In the genomic region with DNA sequence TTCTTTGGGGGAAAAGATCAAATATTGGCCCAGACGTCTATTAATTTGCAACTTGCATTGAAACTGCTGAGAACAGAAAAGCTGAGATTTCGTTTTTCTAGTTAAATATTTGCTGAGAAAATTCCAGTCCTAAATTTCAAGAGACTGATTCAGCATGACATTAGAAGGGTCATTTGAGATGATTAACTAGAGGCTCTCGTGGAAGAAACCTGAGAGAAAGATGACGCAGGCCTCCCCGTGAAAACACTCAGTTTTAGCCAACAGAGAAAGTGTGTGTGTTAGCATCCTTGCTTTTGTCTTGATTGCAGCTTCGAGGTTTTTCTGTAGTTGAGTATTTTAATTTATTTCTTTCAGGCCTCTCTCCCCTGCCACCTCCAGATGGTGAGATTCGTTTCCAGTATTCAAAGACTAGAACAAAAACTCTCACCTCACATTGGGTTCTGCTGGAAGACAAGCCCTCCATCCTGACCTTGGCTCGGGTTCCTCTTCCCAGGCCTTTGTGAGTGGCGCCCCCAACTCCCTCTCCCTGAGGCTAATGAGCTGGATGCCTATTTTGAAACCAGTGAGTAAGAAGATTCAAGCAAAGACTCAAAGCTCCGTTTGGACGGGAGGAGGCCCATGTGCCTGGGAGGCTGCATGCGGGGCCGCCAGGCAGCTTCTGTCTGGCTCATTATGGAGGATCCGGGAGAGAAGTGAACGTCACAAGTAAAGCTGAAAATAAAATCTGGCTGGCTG, we compare ENCODE assay signal across 13 cellular contexts. TPM values are rescaled to one million over a fixed set of nuclear protein-coding genes. Genes with fewer than 3 reads are reported as not detected.
DNase-seq lines count a peak whose midpoint lies in the region; ATAC-seq and TF ChIP-seq lines count a peak whose summit lies in the region.
"Had no signal": no experiment of that assay in that cellular context is flagged by ENCODE, and none has a peak within 500 bp of the region (broad histone marks: within the 10 kb centered on the region; RNA-seq: fewer than 3 reads in every experiment).

No MANE protein-coding gene starts in this region.

- H3K9me3 Mint-ChIP-seq in MCF 10A (ENCODE audit: unreplicated experiment) = no peaks in the 10 kb centered on the region
- H3K9me3 Mint-ChIP-seq: activated naive CD8-positive, alpha-beta T cell treated with anti-CD3 and anti-CD28 coated beads for 36 hours; dendritic cell treated with granulocyte-macrophage colony-stimulating factor and Interleukin-4, amounts not matched to agents 40 ng/mL and 50 ng/mL, for 4 days; stimulated activated naive CD8-positive, alpha-beta T cell treated with anti-CD3 and anti-CD28 coated beads, Interleukin-15, Interleukin-2, amounts not matched to agents 100 ng/mL and 50 ng/mL, for 24 hours had no signal

- H4K5ac ChIP-seq in IMR-90 (ENCODE audit: low read depth, low read length) = no peak overlapping the region

- H2BK5ac ChIP-seq in IMR-90 (ENCODE audit: low read depth, low read length, poor library complexity, severe bottlenecking) = no peak overlapping the region

- H3K27ac ChIP-seq in IMR-90 (ENCODE audit: insufficient read depth, low read length) (no peak overlapping the region), ectodermal cell (ENCODE audit: insufficient read depth, low read depth, low read length, poor library complexity, severe bottlenecking) (peak overlapping the region; percentile 23), lung (ENCODE audit: low read depth in 1 of 2, low read length in 1 of 2) (peak overlapping the region in 1 of 2 donors; percentile 7), vagina (peak overlapping the region; percentile 77)

- BruUV-seq in IMR-90 (replicated peaks; lab: Mats Ljungman, UMichigan) (no TSS peak), MCF 10A (replicated peaks; lab: Mats Ljungman, UMichigan) (no TSS peak)

- H3K14ac ChIP-seq in IMR-90 (replicated peaks; ENCODE audit: low read depth, low read length) = no peak overlapping the region

- H2AK5ac ChIP-seq in IMR-90 (ENCODE audit: low read depth, low read length) = no peak overlapping the region

- H3K4ac ChIP-seq in IMR-90 (ENCODE audit: low read depth, low read length) = no peak overlapping the region

- in situ Hi-C loops in IMR-90 (cut with MboI; ENCODE audit: low sequenced_read_pairs) = no loop called here

- intact Hi-C loops in IMR-90 (cut with micrococcal nuclease) (no loop called here), vagina (cut with DNase I) (no loop called here), MCF 10A (cut with micrococcal nuclease) (no loop called here)

- H3K27me3 ChIP-seq in IMR-90 (ENCODE audit: control insufficient read depth, insufficient read depth, low read length) = peaks cover 12% of the 10 kb centered on the region
- no peaks in the 10 kb centered on the region for H3K27me3 ChIP-seq in ectodermal cell (ENCODE audit: control insufficient read depth, insufficient read depth, low read length, poor library complexity, severe bottlenecking)
- no peaks in the 10 kb centered on the region for H3K27me3 ChIP-seq in lung (ENCODE audit: control insufficient read depth, insufficient read depth)
- H3K27me3 ChIP-seq in vagina = no peaks in the 10 kb centered on the region

- no peak overlapping the region for H3K18ac ChIP-seq in IMR-90 (ENCODE audit: low read depth, low read length)

- H4K20me1 ChIP-seq in IMR-90 (ENCODE audit: insufficient read depth, low read length) = no peaks in the 10 kb centered on the region

- no peak overlapping the region for H2BK15ac ChIP-seq in IMR-90 (ENCODE audit: low read depth, low read length)

- H2AFZ ChIP-seq in IMR-90 (replicated peaks; ENCODE audit: low read length, poor library complexity) = no peak overlapping the region

- ATAC-seq in IMR-90 (ENCODE audit: low read depth) (no peak), lung (ENCODE audit: insufficient read depth, low FRiP score) (peak; percentile 38), GM19463 (IDR thresholded peaks at IDR 0.05; ENCODE audit: unreplicated experiment) (no peak), HG03457 (IDR thresholded peaks at IDR 0.05; ENCODE audit: unreplicated experiment) (no peak)
- ATAC-seq: right cardiac atrium had no signal

- DNase-seq in IMR-90 = peak; percentile 61
- no peak for DNase-seq in lung (ENCODE audit: low spot score)
- no peak for DNase-seq in vagina (ENCODE audit: extremely low spot score in 2 of 2)
- DNase-seq in MCF 10A (ENCODE audit: unreplicated experiment) = no peak
- DNase-seq: activated naive CD8-positive, alpha-beta T cell treated with anti-CD3 and anti-CD28 coated beads for 36 hours; MV-4-11; OCI-M1; right cardiac atrium had no signal

- TF ChIP-seq POLR2A in IMR-90 (IDR thresholded peaks at IDR 0.05; ENCODE audit: low read depth, low read length) (no peak), vagina (IDR thresholded peaks at IDR 0.05) (no peak)

- H3K9me3 ChIP-seq in IMR-90 (ENCODE audit: control insufficient read depth, insufficient read depth, low read length) = no peaks in the 10 kb centered on the region
- H3K9me3 ChIP-seq in ectodermal cell (ENCODE audit: control insufficient read depth, low read length) = no peaks in the 10 kb centered on the region
- H3K9me3 ChIP-seq in lung (ENCODE audit: control insufficient read depth in 2 of 2, insufficient read depth in 1 of 2, low read length in 1 of 2) = peaks cover 0 to 6% of the 10 kb centered on the region in 2 donors
- H3K9me3 ChIP-seq in vagina = no peaks in the 10 kb centered on the region

- H3K9ac ChIP-seq in IMR-90 (ENCODE audit: low read depth, low read length) = no peak overlapping the region

- H3K9me1 ChIP-seq in IMR-90 (ENCODE audit: insufficient read depth, low read length) = no peaks in the 10 kb centered on the region

- H3K79me1 ChIP-seq in IMR-90 (ENCODE audit: low read depth in 1 of 2, low read length in 2 of 2) = no peaks in the 10 kb centered on the region

- H3K4me3 ChIP-seq in IMR-90 (ENCODE audit: insufficient read depth, low read depth, low read length) (no peak overlapping the region), ectodermal cell (ENCODE audit: insufficient read depth, low read depth, low read length) (no peak overlapping the region), lung (no peak overlapping the region), vagina (no peak overlapping the region)

- no peaks in the 10 kb centered on the region for H3K27me3 Mint-ChIP-seq in MCF 10A (ENCODE audit: insufficient read depth, unreplicated experiment)

- no peak overlapping the region for H3K23ac ChIP-seq in IMR-90 (ENCODE audit: low read depth, low read length)

- H3K4me1 Mint-ChIP-seq in MCF 10A (ENCODE audit: insufficient read depth, unreplicated experiment) = peaks cover 5% of the 10 kb centered on the region

- WGBS in IMR-90 (ENCODE audit: extremely low coverage in 2 of 2, insufficient read length in 1 of 2), 2 experiments = 6% methylated on average over 2 of the region's 15 CpGs; no CpG with 5 or more reads in 1 of the 2 experiments
- WGBS in ectodermal cell, 2 experiments = 73% methylated on average over 14 to 15 of the region's 15 CpGs
- WGBS in lung, 2 donors = 64 to 82% methylated on average over 15 of the region's 15 CpGs

- H3K4me3 Mint-ChIP-seq in MCF 10A (ENCODE audit: unreplicated experiment) = no peak overlapping the region
- H3K4me3 Mint-ChIP-seq: activated naive CD8-positive, alpha-beta T cell treated with anti-CD3 and anti-CD28 coated beads for 36 hours; dendritic cell treated with granulocyte-macrophage colony-stimulating factor and Interleukin-4, amounts not matched to agents 40 ng/mL and 50 ng/mL, for 4 days; stimulated activated naive CD8-positive, alpha-beta T cell treated with anti-CD3 and anti-CD28 coated beads, Interleukin-15, Interleukin-2, amounts not matched to agents 100 ng/mL and 50 ng/mL, for 24 hours had no signal

- H3K4me1 ChIP-seq in IMR-90 (ENCODE audit: control insufficient read depth, insufficient read depth, low read length) (peaks cover 3% of the 10 kb centered on the region; the same call in 1 of the 2 replicates), ectodermal cell (ENCODE audit: control insufficient read depth, insufficient read depth, low read length) (peaks cover 22% of the 10 kb centered on the region), lung (ENCODE audit: control insufficient read depth in 2 of 2, insufficient read depth in 2 of 2, low read length in 2 of 2) (peaks cover 0 to 4% of the 10 kb centered on the region in 2 donors), vagina (peaks cover 20% of the 10 kb centered on the region)

- POLR2A ChIA-PET in IMR-90 (lab: Charles Lee; ENCODE audit: unreplicated experiment) (no interaction called here), MCF 10A (lab: Yijun Ruan, JAX) (no interaction called here)

- CTCF ChIA-PET in IMR-90 (lab: Yijun Ruan, JAX) (interaction anchor here (0.6 kb wide), 1 partner anchor 15 kb away, joined by 3 read pairs; no protein-coding TSS in a partner anchor), MCF 10A (lab: Yijun Ruan, JAX) (interaction anchor here (0.6 to 1.0 kb wide), 3 partner anchors 32 to 319 kb away, joined by 4 to 5 read pairs (median 4); no protein-coding TSS in a partner anchor)

- H3K36me3 Mint-ChIP-seq in MCF 10A (ENCODE audit: insufficient read depth, unreplicated experiment) = no peaks in the 10 kb centered on the region
- H3K36me3 Mint-ChIP-seq: activated naive CD8-positive, alpha-beta T cell treated with anti-CD3 and anti-CD28 coated beads for 36 hours had no signal

- H4K91ac ChIP-seq in IMR-90 (ENCODE audit: insufficient read depth, low read depth, low read length) = no peak overlapping the region

- dilution Hi-C loops in IMR-90 (cut with HindIII; ENCODE audit: low sequenced_read_pairs, unreplicated experiment) = no loop called here

- no peak overlapping the region for H3K56ac ChIP-seq in IMR-90 (ENCODE audit: extremely low read depth, insufficient read depth, low read length)

- TF ChIP-seq CTCF in IMR-90 (conservative IDR thresholded peaks at IDR 0.05; ENCODE audit: low read depth, low read length) (no peak), lung (IDR thresholded peaks at IDR 0.05; ENCODE audit: control extremely low read depth, extremely low read depth) (no peak), vagina (IDR thresholded peaks at IDR 0.05) (no peak), MCF 10A (IDR thresholded peaks at IDR 0.05; ENCODE audit: unreplicated experiment) (no peak)

- H2BK20ac ChIP-seq in IMR-90 (ENCODE audit: low read depth, low read length) = no peak overlapping the region

- no peak overlapping the region for H3K27ac Mint-ChIP-seq in MCF 10A (ENCODE audit: low read depth, unreplicated experiment)
- H3K27ac Mint-ChIP-seq: activated naive CD8-positive, alpha-beta T cell treated with anti-CD3 and anti-CD28 coated beads for 36 hours; dendritic cell treated with granulocyte-macrophage colony-stimulating factor and Interleukin-4, amounts not matched to agents 40 ng/mL and 50 ng/mL, for 4 days; stimulated activated naive CD8-positive, alpha-beta T cell treated with anti-CD3 and anti-CD28 coated beads, Interleukin-15, Interleukin-2, amounts not matched to agents 100 ng/mL and 50 ng/mL, for 24 hours had no signal

- H4K8ac ChIP-seq in IMR-90 (ENCODE audit: low read depth in 2 of 2, low read length in 2 of 2) = no peak overlapping the region

- no peak for TF ChIP-seq RAD21 in IMR-90 (IDR thresholded peaks at IDR 0.05; ENCODE audit: low read length)

- H2AK9ac ChIP-seq in IMR-90 (replicated peaks; ENCODE audit: low read depth, low read length, poor library complexity) = no peak overlapping the region

- H3K4me2 ChIP-seq in IMR-90 (ENCODE audit: low read depth, low read length) = no peak overlapping the region

- H2BK120ac ChIP-seq in IMR-90 (ENCODE audit: low read depth, low read length) = no peak overlapping the region

- no peaks in the 10 kb centered on the region for H3K36me3 ChIP-seq in IMR-90 (ENCODE audit: control insufficient read depth, insufficient read depth, low read length)
- no peaks in the 10 kb centered on the region for H3K36me3 ChIP-seq in ectodermal cell (ENCODE audit: control insufficient read depth, insufficient read depth, low read length)
- H3K36me3 ChIP-seq in lung (ENCODE audit: control insufficient read depth in 2 of 2, insufficient read depth in 2 of 2, low read length in 2 of 2) = no peaks in the 10 kb centered on the region
- H3K36me3 ChIP-seq in vagina = no peaks in the 10 kb centered on the region

RNA-seq across cellular contexts. Expression of gene CELSR1, which starts 52.4 kb away (rescaled TPM):
- total RNA-seq in IMR-90 (2012; rRNA removed) = 0.36 and 0.56 TPM in 2 replicates
- polyA plus RNA-seq in IMR-90 (2012; rRNA removed) = 0.82 and 1.4 TPM in 2 replicates
- 0.47 and 1.2 TPM in 2 replicates for polyA plus RNA-seq in IMR-90 (2012; cell fraction: cytosol; rRNA removed)
- polyA plus RNA-seq in IMR-90 (2012; cell fraction: nucleus; rRNA removed; ENCODE audit: low replicate concordance) = 0.91 and 1.9 TPM in 2 replicates
- polyA plus RNA-seq in ectodermal cell (2013, experiment 1 of 4) = 27.5 TPM
- 39.8 TPM for polyA plus RNA-seq in ectodermal cell (2013, experiment 2 of 4)
- 32.8 TPM for polyA plus RNA-seq in ectodermal cell (2013, experiment 3 of 4)
- 38.3 TPM for polyA plus RNA-seq in ectodermal cell (2013, experiment 4 of 4)
- total RNA-seq in lung = 10 to 100 TPM; 36.1 to 65.9 TPM
- polyA plus RNA-seq in lung = 10 to 100 TPM; 14.0 to 29.3 TPM
- total RNA-seq in vagina = 32.9 TPM
- total RNA-seq in MCF 10A (2022) = 49.1 and 69.2 TPM in 2 replicates

Comparison
In these comparisons a context has a peak if more than half of its experiments do, and no peak if none do; other contexts are left out.
1. RNA of gene CELSR1, which starts 52.4 kb away (total RNA-seq): 36.1 to 65.9 TPM in lung, 49.1 to 69.2 TPM in MCF 10A and 32.9 TPM in vagina (single experiment); 0.36 to 0.56 TPM in IMR-90; every median in the first group is over 10 times any median in the second.